In genomic region chr19:49851456-49852259, GRCh38 we compare ENCODE assay signal across 8 cellular contexts. TPM values are rescaled to one million over a fixed set of nuclear protein-coding genes. Genes with fewer than 3 reads are reported as not detected.
DNase-seq lines count a peak whose midpoint lies in the region; ATAC-seq and TF ChIP-seq lines count a peak whose summit lies in the region.

No MANE protein-coding gene starts in this region.

- ATAC-seq in HG02571 (IDR thresholded peaks at IDR 0.05; ENCODE audit: unreplicated experiment): no peak

- peaks cover 7% of the 10 kb centered on the region; the same call in 1 of the 2 replicates for H3K79me2 ChIP-seq in SU-DHL-6 (ENCODE audit: insufficient read depth, low read length)

- TF ChIP-seq CTCF in CD14-positive monocyte (IDR thresholded peaks at IDR 0.05) (no peak), HFF-Myc (IDR thresholded peaks at IDR 0.05; ENCODE audit: low read depth, low read length, missing control alignments) (no peak), SU-DHL-6 (IDR thresholded peaks at IDR 0.05; ENCODE audit: insufficient read depth, low read length, poor library complexity, severe bottlenecking) (no peak), coronary artery (IDR thresholded peaks at IDR 0.05) (no peak), transverse colon (IDR thresholded peaks at IDR 0.05) (no peak)

- H3K27me3 ChIP-seq in SU-DHL-6 (ENCODE audit: low read length) (no peaks in the 10 kb centered on the region), transverse colon (no peaks in the 10 kb centered on the region)

- H3K4me2 ChIP-seq in SU-DHL-6 (ENCODE audit: low read depth, low read length, poor library complexity, severe bottlenecking): peak overlapping the region; percentile 57

- in situ Hi-C loops in transverse colon (cut with MboI; ENCODE audit: low pct_ligation_motif_present in 1 of 4, low pct_unique_long_range_greater_than_20kb in 1 of 4, low sequenced_read_pairs in 3 of 4): loop anchor here in 1 of 4 donors (25.0 kb wide), 1 partner anchor 364 kb away; the partner anchor contains the start of genes RPL13A and RPS11

- H3K36me3 Mint-ChIP-seq in CD14-positive monocyte: peaks cover 8 to 17% of the 10 kb centered on the region in 2 donors

- H3F3A ChIP-seq in SU-DHL-6 (ENCODE audit: insufficient read depth): peaks cover 15% of the 10 kb centered on the region

- 0 out of 2 replicates have a peak, but pooled peaks cover 3% of the 10 kb centered on the region for H4K20me1 ChIP-seq in SU-DHL-6 (ENCODE audit: low read depth, low read length)

- DNase-seq in CD14-positive monocyte (ENCODE audit: low spot score) (no peak), HFF-Myc (ENCODE audit: extremely low read depth, low read depth) (no peak), coronary artery (ENCODE audit: low spot score) (no peak), transverse colon (no peak), KG1 (lab: John Stamatoyannopoulos, UW) (no peak)

- H2AFZ ChIP-seq in SU-DHL-6 (ENCODE audit: low read depth, low read length, severe bottlenecking): no peak overlapping the region

- H3K4me3 ChIP-seq in HFF-Myc (replicated peaks; ENCODE audit: low read depth, low read length): peak overlapping the region; percentile 70
- H3K4me3 ChIP-seq in SU-DHL-6 (ENCODE audit: insufficient read depth, low read length, poor library complexity, severe bottlenecking): peak overlapping the region; percentile 45
- peak overlapping the region; percentile 95 for H3K4me3 ChIP-seq in coronary artery
- H3K4me3 ChIP-seq in mesodermal cell (ENCODE audit: extremely low read depth, insufficient read depth, low read length, poor library complexity, severe bottlenecking): peak overlapping the region; percentile 76
- peak overlapping the region; percentile 62 to 98 (median 87) for H3K4me3 ChIP-seq in transverse colon

- peak overlapping the region; percentile 48 for H3K9ac ChIP-seq in SU-DHL-6 (ENCODE audit: low read length)

- intact Hi-C loops in CD14-positive monocyte (cut with micrococcal nuclease) (loop anchor here (2.0 to 5.0 kb wide), 3 partner anchors 15 to 34 kb away; partner anchors contain the start of genes MED25 (in 2 of the 2) and PNKP (in 1 of the 2)), transverse colon (cut with DNase I; ENCODE audit: low total_unique reads) (loop anchor here (5.0 kb wide), 1 partner anchor 34 kb away; the partner anchor contains the start of gene MED25)

- peaks cover 14 to 17% (median 15%) of the 10 kb centered on the region in 3 donors for H3K27me3 Mint-ChIP-seq in CD14-positive monocyte (ENCODE audit: low read depth in 3 of 3)

- no peak overlapping the region for H3K27ac Mint-ChIP-seq in CD14-positive monocyte

- H3K9me2 ChIP-seq in SU-DHL-6 (replicated peaks; ENCODE audit: insufficient read depth, low read length): no peaks in the 10 kb centered on the region

- no peak for TF ChIP-seq EP300 in transverse colon (IDR thresholded peaks at IDR 0.05; ENCODE audit: low read depth)

- H3K36me3 ChIP-seq in SU-DHL-6 (ENCODE audit: low read length) (no peaks in the 10 kb centered on the region), mesodermal cell (ENCODE audit: control insufficient read depth, insufficient read depth, low read length) (peaks cover 56% of the 10 kb centered on the region), transverse colon (no peaks in the 10 kb centered on the region)

- H3K4me1 ChIP-seq in mesodermal cell (ENCODE audit: control insufficient read depth, insufficient read depth, low read length, poor library complexity, severe bottlenecking) (peaks cover 13% of the 10 kb centered on the region), transverse colon (peaks cover 15 to 30% (median 22%) of the 10 kb centered on the region in 4 donors)

- H3K27ac ChIP-seq in SU-DHL-6 (ENCODE audit: low read depth, low read length): peak overlapping the region; percentile 82; the same call in 1 of the 2 replicates
- peak overlapping the region; percentile 98 to 99 for H3K27ac ChIP-seq in coronary artery
- H3K27ac ChIP-seq in mesodermal cell (ENCODE audit: low read depth, low read length, severe bottlenecking): peak overlapping the region; percentile 100
- H3K27ac ChIP-seq in transverse colon: peak overlapping the region; percentile 97 to 100 (median 99)

- no peak for TF ChIP-seq POLR2A in transverse colon (IDR thresholded peaks at IDR 0.05)

- H3K9me3 Mint-ChIP-seq in CD14-positive monocyte: peaks cover 4 to 11% (median 8%) of the 10 kb centered on the region in 7 donors

- H3K4me3 Mint-ChIP-seq in CD14-positive monocyte: peak overlapping the region; percentile 71 to 86

- 2 to 4% methylated on average over 43 to 51 of the region's 78 CpGs for WGBS in mesodermal cell (ENCODE audit: insufficient coverage in 2 of 2), 2 experiments
- 3% methylated on average over 56 of the region's 78 CpGs; no CpG with 5 or more reads in 1 of the 2 donors for WGBS in transverse colon (ENCODE audit: low coverage in 1 of 2), 2 donors

- peaks cover 42% of the 10 kb centered on the region for H3K4me1 Mint-ChIP-seq in CD14-positive monocyte

- no peaks in the 10 kb centered on the region for H3K9me3 ChIP-seq in SU-DHL-6 (ENCODE audit: insufficient read depth, low read length)
- H3K9me3 ChIP-seq in mesodermal cell (ENCODE audit: control insufficient read depth, low read length): peaks cover 9% of the 10 kb centered on the region
- no peaks in the 10 kb centered on the region for H3K9me3 ChIP-seq in transverse colon

RNA-seq across cellular contexts. Expression of gene PTOV1, which starts 0.7 kb away (rescaled TPM):
- polyA plus RNA-seq in CD14-positive monocyte: 10 to 100 TPM; 18.3 to 31.2 TPM
- polyA plus RNA-seq in mesodermal cell (2013, experiment 1 of 2): 311 TPM
- 245 TPM for polyA plus RNA-seq in mesodermal cell (2013, experiment 2 of 2)
- 100 to 1,000 TPM in 1 of 4 donors, 10 to 100 TPM in 3; 62.3 to 203 (median 66.8) TPM for total RNA-seq in transverse colon

RNA-seq across cellular contexts. Expression of gene PNKP, which starts 15.7 kb away (rescaled TPM):
- 10 to 100 TPM; 23.0 to 30.2 TPM for polyA plus RNA-seq in CD14-positive monocyte
- polyA plus RNA-seq in mesodermal cell (2013, experiment 1 of 2): 49.6 TPM
- 41.8 TPM for polyA plus RNA-seq in mesodermal cell (2013, experiment 2 of 2)
- total RNA-seq in transverse colon: 100 to 1,000 TPM in 2 of 4 donors, 10 to 100 TPM in 2; 60.8 to 128 (median 99.6) TPM

RNA-seq across cellular contexts. Expression of gene AKT1S1, which starts 25.5 kb away (rescaled TPM):
- 1 to 10 TPM; 5.4 to 6.6 TPM for polyA plus RNA-seq in CD14-positive monocyte
- 49.5 TPM for polyA plus RNA-seq in mesodermal cell (2013, experiment 1 of 2)
- polyA plus RNA-seq in mesodermal cell (2013, experiment 2 of 2): 40.1 TPM
- total RNA-seq in transverse colon: 10 to 100 TPM; 15.3 to 29.7 (median 22.7) TPM

RNA-seq across cellular contexts. Expression of gene TBC1D17, which starts 25.8 kb away (rescaled TPM):
- polyA plus RNA-seq in CD14-positive monocyte: 1 to 10 TPM; 3.1 to 4.5 TPM
- polyA plus RNA-seq in mesodermal cell (2013, experiment 1 of 2): 37.6 TPM
- 34.7 TPM for polyA plus RNA-seq in mesodermal cell (2013, experiment 2 of 2)
- 10 to 100 TPM; 26.4 to 80.8 (median 47.9) TPM for total RNA-seq in transverse colon

RNA-seq across cellular contexts. Expression of gene MED25, which starts 33.6 kb away (rescaled TPM):
- polyA plus RNA-seq in CD14-positive monocyte: 10 to 100 TPM; 13.9 to 18.5 TPM
- polyA plus RNA-seq in mesodermal cell (2013, experiment 1 of 2): 73.0 TPM
- 63.7 TPM for polyA plus RNA-seq in mesodermal cell (2013, experiment 2 of 2)
- total RNA-seq in transverse colon: 10 to 100 TPM; 26.9 to 46.6 (median 38.7) TPM

Comparison
In these comparisons a context has a peak if more than half of its experiments do, and no peak if none do; other contexts are left out.
1. H3K4me3 ChIP-seq: peak in every context shown above with its lines; median percentile 95 in coronary artery; 87 in transverse colon; 76 in mesodermal cell; 70 in HFF-Myc; 45 in SU-DHL-6.